33 cellular contexts compared by ENCODE assay signal in genomic region chr10:89611282-89611681, GRCh38. TPM values are rescaled to one million over a fixed set of nuclear protein-coding genes. Genes with fewer than 3 reads are reported as not detected.
DNase-seq lines count a peak whose midpoint lies in the region; ATAC-seq, FAIRE-seq and TF ChIP-seq lines count a peak whose summit lies in the region.
"Had no signal": no experiment of that assay in that cellular context is flagged by ENCODE, and none has a peak within 500 bp of the region (broad histone marks: within the 10 kb centered on the region; RNA-seq: fewer than 3 reads in every experiment).

No MANE protein-coding gene starts in this region.

- ATAC-seq in upper lobe of left lung (ENCODE audit: low FRiP score in 2 of 2), result no peak
- ATAC-seq: A549; CD8-positive, alpha-beta T cell had no signal

- H3K27me3 ChIP-seq in bronchial epithelial cell (ENCODE audit: control insufficient read depth, insufficient read depth, low read length) (no peaks in the 10 kb centered on the region), upper lobe of left lung (no peaks in the 10 kb centered on the region)
- H3K27me3 ChIP-seq: BE2C; BLaER1; BLaER1 treated with 17β-estradiol and CSF1 and Interleukin-3, amounts not matched to agents 10 nM and 100 nM had no signal

- H3K27ac ChIP-seq in HEK293 (ENCODE audit: extremely low read depth, low read depth, low read length) (no peak overlapping the region), upper lobe of left lung (no peak overlapping the region)
- H3K27ac ChIP-seq: 22Rv1; A549; BLaER1; BLaER1 treated with 17β-estradiol and CSF1 and Interleukin-3, amounts not matched to agents 10 nM and 100 nM; C4-2B had no signal

- H3K36me3 ChIP-seq in HEK293 (ENCODE audit: control insufficient read depth in 2 of 2, insufficient read depth in 1 of 2, low read length in 2 of 2) (peaks cover 12 to 38% of the 10 kb centered on the region in 2 experiments), bronchial epithelial cell (ENCODE audit: control insufficient read depth, insufficient read depth, low read length) (peaks cover 8% of the 10 kb centered on the region), upper lobe of left lung (no peaks in the 10 kb centered on the region)

- H3K4me3 ChIP-seq in HEK293 (ENCODE audit: low read depth, low read length) (no peak overlapping the region), bronchial epithelial cell (ENCODE audit: low read depth, low read length) (no peak overlapping the region), upper lobe of left lung (no peak overlapping the region)
- H3K4me3 ChIP-seq: A549; BLaER1; BLaER1 treated with 17β-estradiol and CSF1 and Interleukin-3, amounts not matched to agents 10 nM and 100 nM had no signal

- FAIRE-seq in H54 (lab: Jason Lieb, UNC), result peak; percentile 38
- peak; percentile 52 for FAIRE-seq in bronchial epithelial cell (lab: Jason Lieb, UNC)
- FAIRE-seq: A204.1, A549, D721Med had no signal

- TF ChIP-seq CTCF in HEK293 (tag by site-specific recombination; IDR thresholded peaks at IDR 0.05) (no peak), bronchial epithelial cell (IDR thresholded peaks at IDR 0.05; ENCODE audit: insufficient read depth, low read length, severe bottlenecking) (no peak), upper lobe of left lung (IDR thresholded peaks at IDR 0.05) (no peak)

- H3K9me3 ChIP-seq in HEK293 (ENCODE audit: control insufficient read depth, insufficient read depth, low read depth, low read length) (no peaks in the 10 kb centered on the region), upper lobe of left lung (no peaks in the 10 kb centered on the region)
- H3K9me3 ChIP-seq: A549; BE2C; BLaER1; BLaER1 treated with 17β-estradiol and CSF1 and Interleukin-3, amounts not matched to agents 10 nM and 100 nM; Caco-2 had no signal

- DNase-seq in H54 (ENCODE audit: insufficient read length, low spot score) (no peak), bronchial epithelial cell (ENCODE audit: low read depth) (no peak), nucleus accumbens (lab: John Stamatoyannopoulos, UW) (no peak), NOMO-1 (lab: John Stamatoyannopoulos, UW; ENCODE audit: unreplicated experiment in 2 of 2) (no peak), upper lobe of left lung (no peak)
- DNase-seq: 8988T; ACHN; AML-193; BE2C; C1 segment of cervical spinal cord; Caco-2; Calu3; CD4-positive, alpha-beta memory T cell; CD4-positive, alpha-beta T cell; CD4-positive, CD25-positive, alpha-beta regulatory T cell; CD8-positive, alpha-beta memory T cell; CD8-positive, alpha-beta T cell; COR-L47; DMS 273 treated with DMSO at 0.1 percent for 48 hours; DMS153; DMS53; DMS79; DMS79 treated with DMSO at 0.1 percent for 48 hours; DND-41; EL had no signal

- H3K4me1 ChIP-seq in HEK293 (ENCODE audit: control insufficient read depth, insufficient read depth, low read length), result peaks cover 6% of the 10 kb centered on the region; the same call in 1 of the 2 replicates
- H3K4me1 ChIP-seq in upper lobe of left lung, result no peaks in the 10 kb centered on the region
- H3K4me1 ChIP-seq: A549, BE2C had no signal

- no peak for TF ChIP-seq POLR2A in H54 (IDR thresholded peaks at IDR 0.05; ENCODE audit: low read depth, low read length)
- no peak for TF ChIP-seq POLR2A in upper lobe of left lung (IDR thresholded peaks at IDR 0.05)

- POLR2A ChIA-PET in HEK293 (lab: Yijun Ruan, JAX), result no interaction called here

- WGBS in upper lobe of left lung, 2 donors, result 96% methylated on average over 4 of the region's 4 CpGs

- TF ChIP-seq EP300 in upper lobe of left lung (IDR thresholded peaks at IDR 0.05), result no peak

- CTCF ChIA-PET in HEK293 (lab: Yijun Ruan, JAX), result no interaction called here

TF ChIP-seq in HEK293, 187 proteins besides CTCF, POLR2A, EP300 and RAD21:
- TF ChIP-seq ZNF664 (tag by site-specific recombination; IDR thresholded peaks at IDR 0.05) (peak; percentile 93), ZNF223 (tag by site-specific recombination; IDR thresholded peaks at IDR 0.05) (no peak), ZNF585B (tag by site-specific recombination; IDR thresholded peaks at IDR 0.05) (no peak)

RNA-seq across cellular contexts. Expression of gene PANK1, which starts 33.8 kb away (rescaled TPM):
- total RNA-seq in bronchial epithelial cell (6.0 and 8.4 TPM in 2 replicates), upper lobe of left lung (10 to 100 TPM in 2 of 6 donors, 1 to 10 TPM in 4; 3.1 to 22.9 (median 7.3) TPM)
